ENCODE assay signal across 34 cellular contexts in the genomic region with DNA sequence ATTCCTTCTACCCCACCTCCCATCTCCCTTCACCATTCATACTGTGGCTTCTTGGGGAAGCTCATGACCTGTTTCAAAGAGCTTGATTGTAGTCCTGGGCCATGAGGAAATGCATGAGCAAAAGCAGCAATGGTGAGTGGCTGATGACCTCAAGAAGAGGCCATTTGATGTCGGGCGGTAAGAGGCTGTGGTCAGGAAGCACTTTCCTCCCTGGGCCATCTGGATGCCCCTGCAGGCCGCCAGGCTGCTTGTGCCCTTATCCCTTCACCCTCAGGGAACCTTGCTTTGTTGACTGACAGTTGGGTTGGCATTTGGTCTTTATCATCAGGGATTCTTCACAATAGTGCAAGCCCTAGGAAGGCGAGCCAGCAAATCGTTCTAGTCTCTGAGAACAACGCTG.
"Had no signal": no experiment of that assay in that cellular context is flagged by ENCODE, and none has a peak within 500 bp of the region (broad histone marks: within the 10 kb centered on the region; RNA-seq: fewer than 3 reads in every experiment).

No MANE protein-coding gene starts in this region.

- H3K9me3 ChIP-seq: adrenal gland, body of pancreas, gastrocnemius medialis, psoas muscle, stomach, tibial artery, upper lobe of right lung had no signal

- H3K4me3 Mint-ChIP-seq: activated CD4-positive, alpha-beta memory T cell treated with anti-CD3 and anti-CD28 coated beads for 36 hours; activated CD4-positive, alpha-beta T cell treated with anti-CD3 and anti-CD28 coated beads, Interleukin-2, amount 10 ng/mL, durations not matched to agents 24 days and 14 days; activated naive CD4-positive, alpha-beta T cell treated with anti-CD3 and anti-CD28 coated beads for 36 hours; activated naive CD8-positive, alpha-beta T cell treated with anti-CD3 and anti-CD28 coated beads for 36 hours; activated T-helper 1 cell treated with anti-CD3 and anti-CD28 coated beads, Interleukin-12 subunit alpha, Interleukin-12 subunit beta, Interleukin-2, Interleukin-4 antibody, amounts not matched to agents 30 ng/mL and 10 ng/mL and 1 ng/mL, durations not matched to agents 14 hours and 24 hours and 36 hours; naive thymus-derived CD4-positive, alpha-beta T cell; neural progenitor cell; stimulated activated naive B cell treated with anti-CD40 and anti-IgM and Interleukin-4, amounts not matched to agents 10 μg/mL and 1 μg/mL and 100 μg/mL, for 72 hours had no signal

- H3K9me3 Mint-ChIP-seq: activated CD4-positive, alpha-beta memory T cell treated with anti-CD3 and anti-CD28 coated beads for 36 hours; activated CD4-positive, alpha-beta T cell treated with anti-CD3 and anti-CD28 coated beads, Interleukin-2, amount 10 ng/mL, durations not matched to agents 24 days and 14 days; activated naive CD4-positive, alpha-beta T cell treated with anti-CD3 and anti-CD28 coated beads for 36 hours; activated naive CD8-positive, alpha-beta T cell treated with anti-CD3 and anti-CD28 coated beads for 36 hours; activated T-helper 1 cell treated with anti-CD3 and anti-CD28 coated beads, Interleukin-12 subunit alpha, Interleukin-12 subunit beta, Interleukin-2, Interleukin-4 antibody, amounts not matched to agents 30 ng/mL and 10 ng/mL and 1 ng/mL, durations not matched to agents 14 hours and 24 hours and 36 hours; neural progenitor cell; stimulated activated naive B cell treated with anti-CD40 and anti-IgM and Interleukin-4, amounts not matched to agents 10 μg/mL and 1 μg/mL and 100 μg/mL, for 72 hours had no signal

- H3K4me1 ChIP-seq: body of pancreas, parathyroid adenoma, psoas muscle had no signal

- H3K4me1 Mint-ChIP-seq: activated CD4-positive, alpha-beta T cell treated with anti-CD3 and anti-CD28 coated beads, Interleukin-2, amount 10 ng/mL, durations not matched to agents 24 days and 14 days; activated naive CD8-positive, alpha-beta T cell treated with anti-CD3 and anti-CD28 coated beads for 36 hours; naive thymus-derived CD4-positive, alpha-beta T cell; stimulated activated naive B cell treated with anti-CD40 and anti-IgM and Interleukin-4, amounts not matched to agents 10 μg/mL and 1 μg/mL and 100 μg/mL, for 72 hours had no signal

- H3K27me3 Mint-ChIP-seq: activated CD4-positive, alpha-beta memory T cell treated with anti-CD3 and anti-CD28 coated beads for 36 hours; activated naive CD8-positive, alpha-beta T cell treated with anti-CD3 and anti-CD28 coated beads for 36 hours; stimulated activated naive B cell treated with anti-CD40 and anti-IgM and Interleukin-4, amounts not matched to agents 10 μg/mL and 1 μg/mL and 100 μg/mL, for 72 hours had no signal

- H3K4me3 ChIP-seq: adrenal gland, body of pancreas, coronary artery, dorsolateral prefrontal cortex, gastrocnemius medialis, hepatocyte, neural progenitor cell, psoas muscle, smooth muscle cell, stomach, tibial artery, upper lobe of right lung had no signal

- H3K36me3 ChIP-seq: adrenal gland, gastrocnemius medialis, neural progenitor cell, stomach, tibial artery, upper lobe of right lung, WERI-Rb-1 had no signal

- H3K27me3 ChIP-seq: adrenal gland, body of pancreas, dorsolateral prefrontal cortex, gastrocnemius medialis, hepatocyte, neural progenitor cell, stomach, tibial artery, upper lobe of right lung had no signal

- DNase-seq: activated CD4-positive, alpha-beta memory T cell treated with anti-CD3 and anti-CD28 coated beads for 36 hours; activated CD4-positive, alpha-beta T cell treated with anti-CD3 and anti-CD28 coated beads, Interleukin-2, amount 10 ng/mL, durations not matched to agents 24 days and 14 days; activated CD4-positive, CD25-positive, alpha-beta regulatory T cell treated with anti-CD3 and anti-CD28 coated beads, Interleukin-2, amount 50 U/mL, for 72 hours; activated CD8-positive, alpha-beta memory T cell treated with anti-CD3 and anti-CD28 coated beads, Interleukin-2, amount 50 U/mL, for 4 hours; activated effector memory CD4-positive, alpha-beta T cell treated with anti-CD3 and anti-CD28 coated beads, Interleukin-2, amount 50 U/mL, for 16 hours; activated naive CD4-positive, alpha-beta T cell treated with anti-CD3 and anti-CD28 coated beads for 36 hours; activated naive CD8-positive, alpha-beta T cell treated with anti-CD3 and anti-CD28 coated beads for 36 hours; activated T-cell treated with anti-CD3 and anti-CD28 coated beads, Interleukin-2, amount 50 U/mL, for 1 hour; adrenal gland; body of pancreas; cerebellar nuclear complex; dorsolateral prefrontal cortex; effector memory CD4-positive, alpha-beta T cell; gastrocnemius medialis; glutamatergic neuron; left cardiac atrium; midbrain; naive thymus-derived CD4-positive, alpha-beta T cell; occipital lobe; psoas muscle; stimulated activated CD4-positive, alpha-beta T cell treated with anti-CD3 and anti-CD28 coated beads, Interleukin-15, amount 100 ng/mL, for 24 hours; stimulated activated CD4-positive, alpha-beta T cell treated with anti-CD3 and anti-CD28 coated beads, Interleukin-2, amount 100 ng/mL, for 24 hours; stimulated activated naive B cell treated with anti-CD40 and anti-IgM and Interleukin-4, amounts not matched to agents 10 μg/mL and 1 μg/mL and 100 μg/mL, for 72 hours; stomach; T-helper 9 cell; tibial artery; upper lobe of right lung; WERI-Rb-1 had no signal

- H3K27ac ChIP-seq: adrenal gland, body of pancreas, hepatocyte, neural progenitor cell, parathyroid adenoma, psoas muscle, stomach, upper lobe of right lung, WERI-Rb-1 had no signal

- H3K27ac Mint-ChIP-seq: activated CD4-positive, alpha-beta memory T cell treated with anti-CD3 and anti-CD28 coated beads for 36 hours; activated CD4-positive, alpha-beta T cell treated with anti-CD3 and anti-CD28 coated beads, Interleukin-2, amount 10 ng/mL, durations not matched to agents 24 days and 14 days; activated naive CD4-positive, alpha-beta T cell treated with anti-CD3 and anti-CD28 coated beads for 36 hours; activated naive CD8-positive, alpha-beta T cell treated with anti-CD3 and anti-CD28 coated beads for 36 hours; activated T-helper 1 cell treated with anti-CD3 and anti-CD28 coated beads, Interleukin-12 subunit alpha, Interleukin-12 subunit beta, Interleukin-2, Interleukin-4 antibody, amounts not matched to agents 30 ng/mL and 10 ng/mL and 1 ng/mL, durations not matched to agents 14 hours and 24 hours and 36 hours; naive thymus-derived CD4-positive, alpha-beta T cell; neural progenitor cell; stimulated activated naive B cell treated with anti-CD40 and anti-IgM and Interleukin-4, amounts not matched to agents 10 μg/mL and 1 μg/mL and 100 μg/mL, for 72 hours had no signal

- H3K36me3 Mint-ChIP-seq: activated CD4-positive, alpha-beta memory T cell treated with anti-CD3 and anti-CD28 coated beads for 36 hours; activated naive CD8-positive, alpha-beta T cell treated with anti-CD3 and anti-CD28 coated beads for 36 hours; neural progenitor cell; stimulated activated naive B cell treated with anti-CD40 and anti-IgM and Interleukin-4, amounts not matched to agents 10 μg/mL and 1 μg/mL and 100 μg/mL, for 72 hours had no signal
